ENCODE assay signal across 29 cellular contexts in genomic region chr16:89066746-89067145, GRCh38.
"Had no signal": no experiment of that assay in that cellular context is flagged by ENCODE, and none has a peak within 500 bp of the region (broad histone marks: within the 10 kb centered on the region; RNA-seq: fewer than 3 reads in every experiment).

No MANE protein-coding gene starts in this region.

- H3K27ac Mint-ChIP-seq: mesothelial cell of epicardium; stimulated activated naive CD8-positive, alpha-beta T cell treated with anti-CD3 and anti-CD28 coated beads, Interleukin-15, amount 100 ng/mL, for 72 hours had no signal

- H3K4me3 ChIP-seq: coronary artery, esophagus muscularis mucosa, gastroesophageal sphincter, heart right ventricle, lower lobe of right lung, mucosa of descending colon, pancreas, right lobe of liver, suprapubic skin, transverse colon, upper lobe of right lung, uterus had no signal

- H3K36me3 ChIP-seq: esophagus muscularis mucosa, gastroesophageal sphincter, heart right ventricle, lower lobe of right lung, neutrophil, pancreas, right lobe of liver, suprapubic skin, transverse colon, upper lobe of right lung, uterus had no signal

- H3K4me1 Mint-ChIP-seq: stimulated activated naive CD8-positive, alpha-beta T cell treated with anti-CD3 and anti-CD28 coated beads, Interleukin-15, amount 100 ng/mL, for 72 hours had no signal

- ATAC-seq: foreskin keratinocyte; gastroesophageal sphincter; heart right ventricle; left colon; left ventricle myocardium superior; mucosa of descending colon; natural killer cell treated with Interleukin-12 subunit alpha and Interleukin-12 subunit beta and Interleukin-15 and Interleukin-18, amount 100 ng/mL, for 72 hours; pancreas; right lobe of liver; stimulated activated naive CD8-positive, alpha-beta T cell treated with anti-CD3 and anti-CD28 coated beads, Interleukin-15, amount 100 ng/mL, for 72 hours; upper lobe of right lung had no signal

- H3K27me3 Mint-ChIP-seq: natural killer cell treated with Interleukin-12 subunit alpha and Interleukin-12 subunit beta and Interleukin-15 and Interleukin-18, amount 100 ng/mL, for 72 hours; stimulated activated naive CD8-positive, alpha-beta T cell treated with anti-CD3 and anti-CD28 coated beads, Interleukin-15, amount 100 ng/mL, for 72 hours had no signal

- H3K36me3 Mint-ChIP-seq: mesothelial cell of epicardium; naive B cell; natural killer cell treated with Interleukin-12 subunit alpha and Interleukin-12 subunit beta and Interleukin-15 and Interleukin-18, amount 100 ng/mL, for 72 hours had no signal

- H3K9me3 Mint-ChIP-seq: mesothelial cell of epicardium; naive B cell; natural killer cell treated with Interleukin-12 subunit alpha and Interleukin-12 subunit beta and Interleukin-15 and Interleukin-18, amount 100 ng/mL, for 72 hours; stimulated activated naive CD8-positive, alpha-beta T cell treated with anti-CD3 and anti-CD28 coated beads, Interleukin-15, amount 100 ng/mL, for 72 hours had no signal

- DNase-seq: dermis blood vessel endothelial cell; effector memory CD4-positive, alpha-beta T cell; foreskin keratinocyte; heart right ventricle; hippocampal formation; left colon; left ventricle myocardium superior; lower lobe of right lung; mesenchymal stem cell; mucosa of descending colon; naive B cell; retina; right lobe of liver; small intestine; stimulated activated CD4-positive, alpha-beta T cell treated with anti-CD3 and anti-CD28 coated beads, Interleukin-15, amount 100 ng/mL, for 24 hours; stimulated activated CD4-positive, alpha-beta T cell treated with anti-CD3 and anti-CD28 coated beads, Interleukin-2, amount 100 ng/mL, for 48 hours; stimulated activated naive CD4-positive, alpha-beta T cell; stimulated activated naive CD8-positive, alpha-beta T cell treated with anti-CD3 and anti-CD28 coated beads, Interleukin-15, amount 100 ng/mL, for 72 hours; transverse colon; upper lobe of right lung; uterus had no signal

- H3K27me3 ChIP-seq: neutrophil, pancreas, right lobe of liver, uterus had no signal

- H3K27ac ChIP-seq: coronary artery, esophagus muscularis mucosa, foreskin keratinocyte, gastroesophageal sphincter, heart right ventricle, lower lobe of right lung, neutrophil, pancreas, right lobe of liver, suprapubic skin, transverse colon, upper lobe of right lung, uterus had no signal

- H3K4me3 Mint-ChIP-seq: mesothelial cell of epicardium; natural killer cell treated with Interleukin-12 subunit alpha and Interleukin-12 subunit beta and Interleukin-15 and Interleukin-18, amount 100 ng/mL, for 72 hours; stimulated activated naive CD8-positive, alpha-beta T cell treated with anti-CD3 and anti-CD28 coated beads, Interleukin-15, amount 100 ng/mL, for 72 hours had no signal

- H3K9me3 ChIP-seq: esophagus muscularis mucosa, gastroesophageal sphincter, heart right ventricle, lower lobe of right lung, mucosa of descending colon, neutrophil, pancreas, right lobe of liver, suprapubic skin, transverse colon, upper lobe of right lung, uterus had no signal

- H3K4me1 ChIP-seq: esophagus muscularis mucosa, foreskin keratinocyte, gastroesophageal sphincter, heart right ventricle, lower lobe of right lung, pancreas, right lobe of liver, suprapubic skin, upper lobe of right lung, uterus had no signal
